ENCODE assay signal across 29 cellular contexts in the genomic region with DNA sequence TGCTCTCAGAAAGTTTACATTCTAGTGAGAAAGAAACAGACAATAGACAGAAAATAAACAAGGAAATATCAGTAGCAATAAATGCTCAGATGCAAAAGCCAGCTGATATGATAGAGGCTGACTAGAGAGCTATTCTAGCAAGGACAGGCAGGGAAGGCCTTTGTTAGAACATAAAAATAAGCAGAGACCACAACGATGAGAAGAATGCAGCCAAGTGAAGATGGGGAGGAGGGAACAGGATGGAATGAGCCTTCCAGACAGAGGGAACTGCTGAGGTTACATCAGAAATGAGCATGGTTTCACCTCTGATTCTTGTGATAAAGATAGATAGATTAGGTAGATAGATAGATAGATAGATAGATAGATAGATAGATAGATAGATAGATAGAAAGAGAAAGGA. TPM values are rescaled to one million over a fixed set of nuclear protein-coding genes. Genes with fewer than 3 reads are reported as not detected.
DNase-seq lines count a peak whose midpoint lies in the region; ATAC-seq and TF ChIP-seq lines count a peak whose summit lies in the region.
"Had no signal": no experiment of that assay in that cellular context is flagged by ENCODE, and none has a peak within 500 bp of the region (broad histone marks: within the 10 kb centered on the region; RNA-seq: fewer than 3 reads in every experiment).

No MANE protein-coding gene starts in this region.

- no peaks in the 10 kb centered on the region for H3K27me3 ChIP-seq in colonic mucosa
- H3K27me3 ChIP-seq: body of pancreas, right atrium auricular region, vagina had no signal

- H3K4me3 ChIP-seq in AG09309 (ENCODE audit: control insufficient read depth, low read depth, low read length) (no peak overlapping the region), colonic mucosa (no peak overlapping the region)
- H3K4me3 ChIP-seq: body of pancreas, right atrium auricular region, vagina had no signal

- no peaks in the 10 kb centered on the region for H3K36me3 ChIP-seq in colonic mucosa
- H3K36me3 ChIP-seq: right atrium auricular region, vagina had no signal

- DNase-seq in AG09309 (ENCODE audit: low read depth) = peak; percentile 44
- peak; percentile 26 for DNase-seq in HS-27A (ENCODE audit: low read depth)
- DNase-seq in chondrocyte (ENCODE audit: low spot score) = no peak
- peak; percentile 62 for DNase-seq in kidney tubule cell (ENCODE audit: low spot score)
- DNase-seq in natural killer cell = no peak
- DNase-seq in colonic mucosa = no peak
- DNase-seq in occipital lobe (lab: John Stamatoyannopoulos, UW) = no peak
- DNase-seq: ACHN; activated CD8-positive, alpha-beta memory T cell treated with anti-CD3 and anti-CD28 coated beads, Interleukin-2, amount 10 ng/mL, durations not matched to agents 7 days and 5 days; activated effector memory CD4-positive, alpha-beta T cell treated with anti-CD3 and anti-CD28 coated beads, Interleukin-2, amount 50 U/mL, for 16 hours; body of pancreas; Calu3; GF-D8; hippocampal formation; kidney; NCI-H1048; NCI-H2029 treated with DMSO at 0.1 percent for 48 hours; NCI-H510A treated with DMSO at 0.1 percent for 48 hours; SHP77 treated with DMSO at 0.1 percent for 48 hours; stimulated activated CD4-positive, alpha-beta T cell treated with anti-CD3 and anti-CD28 coated beads, Interleukin-2, amount 100 ng/mL, for 24 hours had no signal

- intact Hi-C loops in natural killer cell (cut with micrococcal nuclease) = no loop called here
- intact Hi-C loops in colonic mucosa (cut with DNase I) = no loop called here

- peak overlapping the region; percentile 89 for H3K27ac Mint-ChIP-seq in chondrocyte (ENCODE audit: unreplicated experiment)
- H3K27ac Mint-ChIP-seq in natural killer cell = no peak overlapping the region
- H3K27ac Mint-ChIP-seq: activated CD8-positive, alpha-beta memory T cell treated with anti-CD3 and anti-CD28 coated beads, Interleukin-2, amount 10 ng/mL, durations not matched to agents 7 days and 5 days had no signal

- H3K27me3 Mint-ChIP-seq in chondrocyte (ENCODE audit: low read depth) (no peaks in the 10 kb centered on the region), natural killer cell (ENCODE audit: low read depth in 2 of 2) (peaks cover 14 to 21% of the 10 kb centered on the region in 2 donors)

- H3K36me3 Mint-ChIP-seq in chondrocyte (ENCODE audit: low read depth) = peaks cover 15% of the 10 kb centered on the region
- H3K36me3 Mint-ChIP-seq in natural killer cell = no peaks in the 10 kb centered on the region
- H3K36me3 Mint-ChIP-seq: activated CD8-positive, alpha-beta memory T cell treated with anti-CD3 and anti-CD28 coated beads, Interleukin-2, amount 10 ng/mL, durations not matched to agents 7 days and 5 days had no signal

- TF ChIP-seq CTCF in AG09309 (IDR thresholded peaks at IDR 0.05; ENCODE audit: control insufficient read depth, insufficient read depth, low read depth, low read length, missing control alignments) (no peak), chondrocyte (IDR thresholded peaks at IDR 0.05) (no peak), natural killer cell (IDR thresholded peaks at IDR 0.05) (no peak), colonic mucosa (IDR thresholded peaks at IDR 0.05) (no peak)

- H3K9me3 Mint-ChIP-seq in chondrocyte (ENCODE audit: low read depth) (peaks cover 22% of the 10 kb centered on the region), natural killer cell (no peaks in the 10 kb centered on the region)

- no peak overlapping the region for H3K9ac ChIP-seq in colonic mucosa (ENCODE audit: low read depth in 2 of 2, low read length in 2 of 2)

- H3K9me3 ChIP-seq in colonic mucosa = no peaks in the 10 kb centered on the region
- H3K9me3 ChIP-seq: body of pancreas, right atrium auricular region, vagina had no signal

- no peak for ATAC-seq in natural killer cell
- no peak for ATAC-seq in GM18520 (IDR thresholded peaks at IDR 0.05; ENCODE audit: unreplicated experiment)
- ATAC-seq: activated CD4-positive, CD25-positive, alpha-beta regulatory T cell treated with anti-CD3 and anti-CD28 coated beads, Interleukin-2, amount 50 U/mL, for 24 hours; activated CD8-positive, alpha-beta memory T cell treated with anti-CD3 and anti-CD28 coated beads, Interleukin-2, amount 10 ng/mL, durations not matched to agents 7 days and 5 days; body of pancreas had no signal

- H3K27ac ChIP-seq in colonic mucosa = no peak overlapping the region
- H3K27ac ChIP-seq: body of pancreas, HL-60, right atrium auricular region, vagina had no signal

- H3K4me1 Mint-ChIP-seq in chondrocyte (ENCODE audit: low read depth) (peaks cover 17% of the 10 kb centered on the region), natural killer cell (no peaks in the 10 kb centered on the region)
- H3K4me1 Mint-ChIP-seq: activated CD8-positive, alpha-beta memory T cell treated with anti-CD3 and anti-CD28 coated beads, Interleukin-2, amount 10 ng/mL, durations not matched to agents 7 days and 5 days; neural crest cell had no signal

- H3K4me3 Mint-ChIP-seq in chondrocyte (ENCODE audit: unreplicated experiment) = no peak overlapping the region
- no peak overlapping the region for H3K4me3 Mint-ChIP-seq in natural killer cell
- H3K4me3 Mint-ChIP-seq: activated CD8-positive, alpha-beta memory T cell treated with anti-CD3 and anti-CD28 coated beads, Interleukin-2, amount 10 ng/mL, durations not matched to agents 7 days and 5 days; neural crest cell had no signal

- H3K4me1 ChIP-seq in colonic mucosa = peaks cover 5% of the 10 kb centered on the region
- H3K4me1 ChIP-seq: body of pancreas, right atrium auricular region, vagina had no signal

RNA-seq across cellular contexts. Expression of a gene that starts 7.6 kb away (rescaled TPM):
- total RNA-seq in chondrocyte (2.6 to 4.8 TPM (median 4.8 TPM) in 3 replicates), natural killer cell (not detected), colonic mucosa (10 to 100 TPM; 20.8 to 25.7 TPM), occipital lobe (5.5 TPM)
- total RNA-seq: activated CD8-positive, alpha-beta memory T cell treated with anti-CD3 and anti-CD28 coated beads, Interleukin-2, amount 10 ng/mL, durations not matched to agents 7 days and 5 days; dermis microvascular lymphatic vessel endothelial cell; mesenteric fat pad; neural crest cell; right atrium auricular region; T-helper 2 cell treated with Interferon-gamma antibody and Interleukin-4, amounts not matched to agents 100 ng/mL and 5 ng/mL, for 36 hours had no signal

RNA-seq across cellular contexts. Expression of a gene that starts 44.0 kb away (rescaled TPM):
- 643 to 720 TPM (median 718 TPM) in 3 replicates for total RNA-seq in chondrocyte
- total RNA-seq in natural killer cell = 10 to 100 TPM; 38.6 to 52.8 (median 46.2) TPM
- 100 to 1,000 TPM; 114 to 134 TPM for total RNA-seq in colonic mucosa
- total RNA-seq in occipital lobe = 244 TPM

Comparison
In these comparisons a context has a peak if more than half of its experiments do, and no peak if none do; other contexts are left out.
1. DNase-seq: peak in AG09309 (single experiment), HS-27A (single experiment) and kidney tubule cell (single experiment); none in chondrocyte (single experiment), natural killer cell (single experiment), colonic mucosa (single experiment) and occipital lobe (single experiment).